ENCODE assay signal across 21 cellular contexts in genomic region chr2:64787698-64788097, GRCh38.
DNase-seq lines count a peak whose midpoint lies in the region; ATAC-seq, FAIRE-seq and TF ChIP-seq lines count a peak whose summit lies in the region.
"Had no signal": no experiment of that assay in that cellular context is flagged by ENCODE, and none has a peak within 500 bp of the region (broad histone marks: within the 10 kb centered on the region; RNA-seq: fewer than 3 reads in every experiment).

No MANE protein-coding gene starts in this region.

- POLR2A ChIA-PET in A549 (lab: Yijun Ruan, JAX) (no interaction called here), SK-N-SH (lab: Yijun Ruan, JAX) (no interaction called here)

- no peak for DNase-seq in A549 (ENCODE audit: low read depth in 1 of 2, low spot score in 1 of 2)
- peak; percentile 54 for DNase-seq in GM23338 (ENCODE audit: low spot score)
- DNase-seq in SK-N-SH = no peak
- DNase-seq in fibroblast of villous mesenchyme (ENCODE audit: low read depth) = peak; percentile 54
- DNase-seq in ACHN = no peak
- no peak for DNase-seq in right atrium auricular region (ENCODE audit: low spot score)
- DNase-seq in Peyer's patch = no peak
- DNase-seq: activated naive CD4-positive, alpha-beta T cell treated with anti-CD3 and anti-CD28 coated beads for 36 hours; activated T-cell treated with anti-CD3 and anti-CD28 coated beads, Interleukin-2, amount 50 U/mL, for 24 hours; CD8-positive, alpha-beta T cell; DMS79; dorsolateral prefrontal cortex; left ventricle myocardium inferior; NCI-H1048; NCI-H187 treated with DMSO at 0.1 percent for 48 hours; NCI-H2227 treated with DMSO at 0.1 percent for 48 hours; NCI-H748 treated with DMSO at 0.1 percent for 48 hours; PC-9; stimulated activated CD4-positive, alpha-beta T cell treated with anti-CD3 and anti-CD28 coated beads, Interleukin-1b, Interleukin-23, amount 100 ng/mL, for 48 hours; stimulated activated naive CD4-positive, alpha-beta T cell had no signal

- TF ChIP-seq RAD21 in A549 (conservative IDR thresholded peaks at IDR 0.05 in 1 of 2, IDR thresholded peaks at IDR 0.05 in 1 of 2) (no peak), SK-N-SH (IDR thresholded peaks at IDR 0.05; ENCODE audit: low read length) (no peak)

- H3K4me3 Mint-ChIP-seq in GM23338 = no peak overlapping the region
- H3K4me3 Mint-ChIP-seq: activated naive CD4-positive, alpha-beta T cell treated with anti-CD3 and anti-CD28 coated beads for 36 hours; activated T-cell treated with anti-CD3 and anti-CD28 coated beads, Interleukin-2, amount 50 U/mL, for 24 hours; CD8-positive, alpha-beta T cell had no signal

- CTCF ChIA-PET in A549 (lab: Yijun Ruan, JAX) (interaction anchor here (0.7 to 2.2 kb wide), 6 partner anchors 14 to 142 kb away, joined by 3 to 7 read pairs (median 3); partner anchors contain the start of gene SERTAD2), SK-N-SH (lab: Yijun Ruan, JAX) (interaction anchor here (0.9 kb wide), 1 partner anchor 8 kb away, joined by 3 read pairs; no protein-coding TSS in a partner anchor)

- peaks cover 12% of the 10 kb centered on the region for H3K4me1 Mint-ChIP-seq in GM23338

- H3K9me2 ChIP-seq in GM23338 (ENCODE audit: insufficient read depth) (peaks cover 6% of the 10 kb centered on the region; the same call in 1 of the 2 replicates), SK-N-SH (no peaks in the 10 kb centered on the region)

- WGBS in A549 (ENCODE audit: missing lambda C conversion rate) = 66% methylated on average over 5 of the region's 5 CpGs
- 69% methylated on average over 5 of the region's 5 CpGs for WGBS in SK-N-SH (ENCODE audit: low lambda C conversion rate)

- no peaks in the 10 kb centered on the region for H3K9me3 Mint-ChIP-seq in GM23338
- H3K9me3 Mint-ChIP-seq: activated naive CD4-positive, alpha-beta T cell treated with anti-CD3 and anti-CD28 coated beads for 36 hours; activated T-cell treated with anti-CD3 and anti-CD28 coated beads, Interleukin-2, amount 50 U/mL, for 24 hours; CD8-positive, alpha-beta T cell had no signal

- no peak overlapping the region for H3K27ac Mint-ChIP-seq in GM23338
- H3K27ac Mint-ChIP-seq: activated naive CD4-positive, alpha-beta T cell treated with anti-CD3 and anti-CD28 coated beads for 36 hours; activated T-cell treated with anti-CD3 and anti-CD28 coated beads, Interleukin-2, amount 50 U/mL, for 24 hours; CD8-positive, alpha-beta T cell had no signal

- ATAC-seq in A549 (peak; percentile 63 to 76; a peak in 3 of 6 replicates), GM23338 (peak; percentile 65), esophagus mucosa (no peak)
- ATAC-seq: CD8-positive, alpha-beta T cell had no signal

- in situ Hi-C loops in ACHN (cut with HindIII; ENCODE audit: low pct_ligation_motif_present, low pct_unique_long_range_greater_than_20kb, low sequenced_read_pairs) = no loop called here

- H2AFZ ChIP-seq in GM23338 = no peak overlapping the region
- no peak overlapping the region for H2AFZ ChIP-seq in SK-N-SH (ENCODE audit: low read depth)
- H2AFZ ChIP-seq: PC-9 had no signal

- TF ChIP-seq CTCF in A549 (IDR thresholded peaks at IDR 0.05) (no peak), GM23338 (conservative IDR thresholded peaks at IDR 0.05; ENCODE audit: low read depth in 2 of 2) (no peak), SK-N-SH (IDR thresholded peaks at IDR 0.05) (no peak), fibroblast of villous mesenchyme (IDR thresholded peaks at IDR 0.05; ENCODE audit: insufficient read depth, low read depth, low read length) (no peak), right atrium auricular region (IDR thresholded peaks at IDR 0.05) (no peak), Peyer's patch (IDR thresholded peaks at IDR 0.05) (no peak)

- no peaks in the 10 kb centered on the region for H3K4me1 ChIP-seq in A549
- H3K4me1 ChIP-seq in GM23338 (ENCODE audit: insufficient read depth) = no peaks in the 10 kb centered on the region
- no peaks in the 10 kb centered on the region; a peak in 1 of 4 replicates for H3K4me1 ChIP-seq in SK-N-SH (ENCODE audit: control insufficient read depth in 1 of 2, insufficient read depth in 2 of 2, low read depth in 1 of 2, low read length in 1 of 2)
- H3K4me1 ChIP-seq in right atrium auricular region = no peaks in the 10 kb centered on the region
- H3K4me1 ChIP-seq in Peyer's patch = no peaks in the 10 kb centered on the region
- H3K4me1 ChIP-seq: left ventricle myocardium inferior had no signal

- H3K9ac ChIP-seq in SK-N-SH = no peak overlapping the region

- no peaks in the 10 kb centered on the region for H3K27me3 ChIP-seq in GM23338 (ENCODE audit: insufficient read depth)
- H3K27me3 ChIP-seq in SK-N-SH (ENCODE audit: insufficient read depth) = no peaks in the 10 kb centered on the region
- no peaks in the 10 kb centered on the region for H3K27me3 ChIP-seq in right atrium auricular region
- no peaks in the 10 kb centered on the region for H3K27me3 ChIP-seq in Peyer's patch
- H3K27me3 ChIP-seq: dorsolateral prefrontal cortex had no signal

- no peaks in the 10 kb centered on the region; the same call in 2 of the 3 replicates for H3K36me3 Mint-ChIP-seq in GM23338 (ENCODE audit: low read depth)
- H3K36me3 Mint-ChIP-seq: CD8-positive, alpha-beta T cell had no signal

- H3K4me3 ChIP-seq in A549 (no peak overlapping the region), GM23338 (no peak overlapping the region), SK-N-SH (ENCODE audit: low read depth in 2 of 2, low read length in 1 of 2) (no peak overlapping the region), fibroblast of villous mesenchyme (ENCODE audit: low read depth, low read length) (no peak overlapping the region), right atrium auricular region (no peak overlapping the region), Peyer's patch (no peak overlapping the region)
- H3K4me3 ChIP-seq: dorsolateral prefrontal cortex, left ventricle myocardium inferior, PC-9 had no signal

- no peaks in the 10 kb centered on the region for H3K36me3 ChIP-seq in GM23338 (ENCODE audit: insufficient read depth)
- H3K36me3 ChIP-seq in SK-N-SH (replicated peaks in 1 of 2; ENCODE audit: control insufficient read depth in 1 of 2, insufficient read depth in 2 of 2, low read length in 1 of 2) = no peaks in the 10 kb centered on the region
- no peaks in the 10 kb centered on the region for H3K36me3 ChIP-seq in right atrium auricular region
- H3K36me3 ChIP-seq in Peyer's patch = no peaks in the 10 kb centered on the region
- H3K36me3 ChIP-seq: left ventricle myocardium inferior had no signal

- no peaks in the 10 kb centered on the region for H3F3A ChIP-seq in GM23338 (replicated peaks; ENCODE audit: low read depth)
- H3F3A ChIP-seq in SK-N-SH (replicated peaks; ENCODE audit: insufficient read depth) = peaks cover 1% of the 10 kb centered on the region

- H4K20me1 ChIP-seq in GM23338 (replicated peaks; ENCODE audit: insufficient read depth) (no peaks in the 10 kb centered on the region), SK-N-SH (ENCODE audit: insufficient read depth) (no peaks in the 10 kb centered on the region)

- no peaks in the 10 kb centered on the region for H3K27me3 Mint-ChIP-seq in GM23338 (ENCODE audit: insufficient read depth, low read depth, poor library complexity)
- H3K27me3 Mint-ChIP-seq: activated T-cell treated with anti-CD3 and anti-CD28 coated beads, Interleukin-2, amount 50 U/mL, for 24 hours had no signal

- TF ChIP-seq POLR2A in A549 (IDR thresholded peaks at IDR 0.05; ENCODE audit: low read length) = no peak
- TF ChIP-seq POLR2A in Peyer's patch (IDR thresholded peaks at IDR 0.05) = no peak

- H3K4me2 ChIP-seq in A549 (no peak overlapping the region), GM23338 (no peak overlapping the region), SK-N-SH (no peak overlapping the region)
- H3K4me2 ChIP-seq: PC-9 had no signal

- H3K79me2 ChIP-seq in GM23338 (replicated peaks; ENCODE audit: insufficient read depth) (no peaks in the 10 kb centered on the region), SK-N-SH (ENCODE audit: insufficient read depth) (no peaks in the 10 kb centered on the region)

- H3K9me3 ChIP-seq in A549 (no peaks in the 10 kb centered on the region), SK-N-SH (no peaks in the 10 kb centered on the region), right atrium auricular region (no peaks in the 10 kb centered on the region), Peyer's patch (no peaks in the 10 kb centered on the region)
- H3K9me3 ChIP-seq: left ventricle myocardium inferior had no signal

- TF ChIP-seq EP300 in A549 (IDR thresholded peaks at IDR 0.05) (no peak), SK-N-SH (IDR thresholded peaks at IDR 0.05; ENCODE audit: borderline replicate concordance in 1 of 2, low read depth in 1 of 2, low read length in 1 of 2) (no peak)

- no peak for FAIRE-seq in A549 (lab: Jason Lieb, UNC)

- no peak overlapping the region for H3K27ac ChIP-seq in A549
- H3K27ac ChIP-seq in GM23338 (ENCODE audit: low read depth) = no peak overlapping the region
- H3K27ac ChIP-seq in SK-N-SH (ENCODE audit: low read depth in 2 of 2, low read length in 1 of 2) = no peak overlapping the region
- no peak overlapping the region for H3K27ac ChIP-seq in right atrium auricular region
- no peak overlapping the region for H3K27ac ChIP-seq in Peyer's patch
- H3K27ac ChIP-seq: dorsolateral prefrontal cortex, left ventricle myocardium inferior had no signal

TF ChIP-seq in A549, 52 proteins besides CTCF, POLR2A, EP300 and RAD21 (continues in another document):
- TF ChIP-seq MYC (IDR thresholded peaks at IDR 0.05; ENCODE audit: borderline replicate concordance, low read length) = no peak

TF ChIP-seq in GM23338, 12 proteins besides CTCF, POLR2A, EP300 and RAD21 (continues in another document):
- TF ChIP-seq, protein P1, sequence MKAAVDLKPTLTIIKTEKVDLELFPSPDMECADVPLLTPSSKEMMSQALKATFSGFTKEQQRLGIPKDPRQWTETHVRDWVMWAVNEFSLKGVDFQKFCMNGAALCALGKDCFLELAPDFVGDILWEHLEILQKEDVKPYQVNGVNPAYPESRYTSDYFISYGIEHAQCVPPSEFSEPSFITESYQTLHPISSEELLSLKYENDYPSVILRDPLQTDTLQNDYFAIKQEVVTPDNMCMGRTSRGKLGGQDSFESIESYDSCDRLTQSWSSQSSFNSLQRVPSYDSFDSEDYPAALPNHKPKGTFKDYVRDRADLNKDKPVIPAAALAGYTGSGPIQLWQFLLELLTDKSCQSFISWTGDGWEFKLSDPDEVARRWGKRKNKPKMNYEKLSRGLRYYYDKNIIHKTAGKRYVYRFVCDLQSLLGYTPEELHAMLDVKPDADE (IDR thresholded peaks at IDR 0.05) = no peak
- no peak for TF ChIP-seq CREB1 (CRISPR knock-in tag; IDR thresholded peaks at IDR 0.05; ENCODE audit: low read depth)

TF ChIP-seq in SK-N-SH, 30 proteins besides CTCF, POLR2A, EP300 and RAD21:
- no peak for TF ChIP-seq CHD2 (IDR thresholded peaks at IDR 0.05; ENCODE audit: low read length, partially characterized antibody)
- TF ChIP-seq USF1 (IDR thresholded peaks at IDR 0.05; ENCODE audit: borderline replicate concordance, low read depth) = peak; percentile 59; the same call in 1 of the 2 replicates
- TF ChIP-seq JUND (IDR thresholded peaks at IDR 0.05) = no peak

Comparison
In these comparisons a context has a peak if more than half of its experiments do, and no peak if none do; other contexts are left out.
1. DNase-seq: peak in GM23338 (single experiment) and fibroblast of villous mesenchyme (single experiment); none in A549 (0 of 2), SK-N-SH (single experiment), ACHN (single experiment), right atrium auricular region (single experiment) and Peyer's patch (0 of 3).
2. Of the 12 proteins assayed by ChIP-seq in both A549 and SK-N-SH: peak only in A549: USF2; only in SK-N-SH: none; in both: none; in neither: 11.